In the genomic region with DNA sequence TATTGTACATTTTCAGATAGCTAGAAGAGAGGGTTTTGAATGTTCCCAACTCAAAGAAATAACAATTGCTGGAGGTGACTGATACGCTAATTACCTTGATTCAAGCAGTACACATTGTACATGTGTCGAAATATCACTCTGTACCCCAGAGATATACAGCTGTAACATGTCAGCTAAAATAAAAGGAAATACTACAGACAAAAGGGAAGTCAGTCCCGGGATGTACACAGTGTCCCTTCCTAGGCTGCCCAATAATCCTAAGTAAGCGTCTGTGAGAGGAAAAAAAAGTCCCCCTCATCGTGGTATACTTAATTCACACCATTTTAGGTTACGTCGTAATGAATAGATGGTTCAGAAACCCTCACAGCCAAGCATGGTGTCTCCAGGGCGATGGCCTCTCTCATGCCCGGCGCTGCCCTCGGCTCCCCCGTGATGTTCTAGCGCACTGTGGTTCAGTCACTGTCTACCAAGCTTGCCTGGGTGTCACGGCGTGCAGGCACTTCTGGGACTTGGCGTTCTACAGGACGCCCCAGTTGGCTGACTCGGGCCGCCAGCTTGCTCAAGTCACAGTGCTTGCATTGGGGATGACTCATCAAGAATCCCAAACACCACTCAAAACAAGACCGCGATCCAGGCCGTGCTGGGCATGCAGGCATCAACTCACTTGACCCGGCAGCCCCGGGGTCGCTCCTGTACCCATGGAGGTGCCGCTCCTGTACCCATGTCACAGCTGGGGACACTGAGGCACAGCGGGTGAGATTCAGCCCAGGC, we compare ENCODE assay signal across 1 cellular context.
TF ChIP-seq lines count a peak whose summit lies in the region.

No MANE protein-coding gene starts in this region.

TF ChIP-seq in H1, 55 proteins besides CTCF, POLR2A, EP300 and RAD21:
- no peak for TF ChIP-seq BCL11A (IDR thresholded peaks at IDR 0.05; ENCODE audit: low read depth in 2 of 2, low read length in 2 of 2)
- no peak for TF ChIP-seq GABPA (IDR thresholded peaks at IDR 0.05; ENCODE audit: borderline replicate concordance, insufficient read depth, low read length)
- TF ChIP-seq HDAC2 (IDR thresholded peaks at IDR 0.05; ENCODE audit: borderline replicate concordance in 1 of 2, low read depth in 2 of 2, low read length in 2 of 2), result no peak
- no peak for TF ChIP-seq MAFK (IDR thresholded peaks at IDR 0.05; ENCODE audit: low read depth, low read length)
- no peak for TF ChIP-seq RXRA (IDR thresholded peaks at IDR 0.05; ENCODE audit: insufficient read depth, low read depth, low read length)
- TF ChIP-seq SP1 (IDR thresholded peaks at IDR 0.05; ENCODE audit: low read depth, low read length), result no peak
- no peak for TF ChIP-seq CREB1 (IDR thresholded peaks at IDR 0.05)
- TF ChIP-seq TAF7 (optimal IDR thresholded peaks at IDR 0.05; ENCODE audit: borderline replicate concordance, low read depth, low read length), result no peak
- TF ChIP-seq SP2 (IDR thresholded peaks at IDR 0.05; ENCODE audit: low read length), result no peak
- TF ChIP-seq SIX5 (IDR thresholded peaks at IDR 0.05; ENCODE audit: low read depth, low read length), result no peak
- TF ChIP-seq CBX8 (IDR thresholded peaks at IDR 0.05; ENCODE audit: borderline replicate concordance, low read depth, low read length), result no peak
- no peak for TF ChIP-seq RBBP5 (IDR thresholded peaks at IDR 0.05; ENCODE audit: borderline replicate concordance, low read depth, low read length)
- no peak for TF ChIP-seq TCF12 (IDR thresholded peaks at IDR 0.05; ENCODE audit: low read depth, low read length)
- no peak for TF ChIP-seq ZNF274 (IDR thresholded peaks at IDR 0.05; ENCODE audit: borderline replicate concordance, extremely low read depth, low read length)
- TF ChIP-seq BRCA1 (IDR thresholded peaks at IDR 0.05; ENCODE audit: low read depth, low read length), result no peak
- TF ChIP-seq, protein P1, sequence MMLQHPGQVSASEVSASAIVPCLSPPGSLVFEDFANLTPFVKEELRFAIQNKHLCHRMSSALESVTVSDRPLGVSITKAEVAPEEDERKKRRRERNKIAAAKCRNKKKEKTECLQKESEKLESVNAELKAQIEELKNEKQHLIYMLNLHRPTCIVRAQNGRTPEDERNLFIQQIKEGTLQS (IDR thresholded peaks at IDR 0.05; ENCODE audit: insufficient read depth, low read depth, low read length), result no peak
- no peak for TF ChIP-seq SAP30 (IDR thresholded peaks at IDR 0.05; ENCODE audit: insufficient read depth, insufficient replicate concordance, low read length)
TF ChIP-seq in H1: peak in this region for 0.
